ENCODE assay signal across 30 cellular contexts in genomic region chr6:166505133-166505905, GRCh38.
"Had no signal": no experiment of that assay in that cellular context is flagged by ENCODE, and none has a peak within 500 bp of the region (broad histone marks: within the 10 kb centered on the region; RNA-seq: fewer than 3 reads in every experiment).

No MANE protein-coding gene starts in this region.

- H3K4me2 ChIP-seq: neural progenitor cell had no signal

- H3K36me3 Mint-ChIP-seq: natural killer cell had no signal

- H3K4me1 ChIP-seq: neural progenitor cell, parathyroid adenoma, right lobe of liver, sigmoid colon, suprapubic skin, testis, tibial artery, transverse colon, upper lobe of right lung, uterus had no signal

- DNase-seq: naive thymus-derived CD4-positive, alpha-beta T cell; natural killer cell; nucleus accumbens; psoas muscle; right cardiac atrium; right lobe of liver; sigmoid colon; small intestine; stimulated activated CD4-positive, alpha-beta T cell treated with anti-CD3 and anti-CD28 coated beads, Interleukin-15, amount 100 ng/mL, for 24 hours; stimulated activated CD4-positive, alpha-beta T cell treated with anti-CD3 and anti-CD28 coated beads, Interleukin-2, amount 100 ng/mL, for 24 hours; stimulated activated CD4-positive, alpha-beta T cell treated with anti-CD3 and anti-CD28 coated beads, Interleukin-2, amount 100 ng/mL, for 48 hours; stimulated activated CD4-positive, alpha-beta T cell treated with anti-CD3 and anti-CD28 coated beads, Interleukin-4, amount 100 ng/mL, for 24 hours; stimulated activated naive CD4-positive, alpha-beta T cell; stimulated activated naive CD8-positive, alpha-beta T cell treated with anti-CD3 and anti-CD28 coated beads, Interleukin-15, amount 100 ng/mL, for 72 hours; stimulated activated naive CD8-positive, alpha-beta T cell treated with anti-CD3 and anti-CD28 coated beads, Interleukin-15, Interleukin-2, amounts not matched to agents 100 U/mL and 50 U/mL, for 24 hours; substantia nigra; testis; transverse colon; upper lobe of right lung; uterus had no signal

- H3K4me3 Mint-ChIP-seq: naive thymus-derived CD4-positive, alpha-beta T cell; natural killer cell; nephron; neural progenitor cell; stimulated activated memory B cell treated with anti-CD40 and anti-IgM and Interleukin-4, amounts not matched to agents 10 μg/mL and 1 μg/mL and 100 μg/mL, for 72 hours; stimulated activated naive CD8-positive, alpha-beta T cell treated with anti-CD3 and anti-CD28 coated beads, Interleukin-15, amount 100 ng/mL, for 72 hours; type B pancreatic cell had no signal

- H3K9me3 ChIP-seq: neutrophil, ovary, psoas muscle, right lobe of liver, sigmoid colon, suprapubic skin, testis, tibial artery, transverse colon, upper lobe of right lung, uterus had no signal

- H3K36me3 ChIP-seq: neural progenitor cell, ovary, transverse colon, uterus had no signal

- H3K27me3 ChIP-seq: neural progenitor cell, neutrophil, ovary, right lobe of liver, sigmoid colon, suprapubic skin, testis, tibial artery, transverse colon, upper lobe of right lung, uterus had no signal

- H3K9ac ChIP-seq: neural progenitor cell, parathyroid adenoma had no signal

- H3K9me3 Mint-ChIP-seq: naive thymus-derived CD4-positive, alpha-beta T cell; natural killer cell; nephron; neural progenitor cell; stimulated activated memory B cell treated with anti-CD40 and anti-IgM and Interleukin-4, amounts not matched to agents 10 μg/mL and 1 μg/mL and 100 μg/mL, for 72 hours; stimulated activated naive CD8-positive, alpha-beta T cell treated with anti-CD3 and anti-CD28 coated beads, Interleukin-15, amount 100 ng/mL, for 72 hours; type B pancreatic cell had no signal

- ATAC-seq: naive thymus-derived CD4-positive, alpha-beta T cell; natural killer cell; psoas muscle; right cardiac atrium; right lobe of liver; stimulated activated memory B cell treated with anti-CD40 and anti-IgM and Interleukin-4, amounts not matched to agents 10 μg/mL and 1 μg/mL and 100 μg/mL, for 72 hours; stimulated activated naive CD8-positive, alpha-beta T cell treated with anti-CD3 and anti-CD28 coated beads, Interleukin-15, amount 100 ng/mL, for 72 hours; stimulated activated naive CD8-positive, alpha-beta T cell treated with anti-CD3 and anti-CD28 coated beads, Interleukin-15, Interleukin-2, amounts not matched to agents 100 U/mL and 50 U/mL, for 24 hours had no signal

- H3K4me3 ChIP-seq: neural progenitor cell, ovary, psoas muscle, right lobe of liver, sigmoid colon, suprapubic skin, testis, tibial artery, transverse colon, upper lobe of right lung, uterus had no signal

- H3K4me1 Mint-ChIP-seq: naive thymus-derived CD4-positive, alpha-beta T cell; stimulated activated naive CD8-positive, alpha-beta T cell treated with anti-CD3 and anti-CD28 coated beads, Interleukin-15, amount 100 ng/mL, for 72 hours had no signal

- H3K27ac Mint-ChIP-seq: natural killer cell; nephron; neural progenitor cell; progenitor cell of endocrine pancreas; stimulated activated memory B cell treated with anti-CD40 and anti-IgM and Interleukin-4, amounts not matched to agents 10 μg/mL and 1 μg/mL and 100 μg/mL, for 72 hours; stimulated activated naive CD8-positive, alpha-beta T cell treated with anti-CD3 and anti-CD28 coated beads, Interleukin-15, amount 100 ng/mL, for 72 hours; type B pancreatic cell had no signal

- H2AFZ ChIP-seq: neural progenitor cell, parathyroid adenoma had no signal

- H3K27ac ChIP-seq: neural progenitor cell, neutrophil, ovary, parathyroid adenoma, psoas muscle, right lobe of liver, sigmoid colon, suprapubic skin, testis, tibial artery, transverse colon, upper lobe of right lung, uterus had no signal
